In genomic region chr1:85836736-85837135, GRCh38 we compare ENCODE assay signal across 19 cellular contexts.
"Had no signal": no experiment of that assay in that cellular context is flagged by ENCODE, and none has a peak within 500 bp of the region (broad histone marks: within the 10 kb centered on the region; RNA-seq: fewer than 3 reads in every experiment).

No MANE protein-coding gene starts in this region.

- H3K27me3 ChIP-seq: esophagus muscularis mucosa, hepatocyte, ovary, stomach had no signal

- H3K4me3 Mint-ChIP-seq: naive thymus-derived CD4-positive, alpha-beta T cell; neural crest cell had no signal

- H2AFZ ChIP-seq: hepatocyte had no signal

- DNase-seq: effector memory CD4-positive, alpha-beta T cell; foreskin keratinocyte; head of caudate nucleus; kidney; mammary epithelial cell; naive thymus-derived CD4-positive, alpha-beta T cell; nucleus accumbens; ovary; right cardiac atrium; small intestine; stimulated activated CD4-positive, alpha-beta T cell treated with anti-CD3 and anti-CD28 coated beads, Interleukin-12 subunit alpha, Interleukin-12 subunit beta, amount 100 ng/mL, for 4 hours; stimulated activated naive CD4-positive, alpha-beta T cell; stomach; substantia nigra had no signal

- H3K9me3 ChIP-seq: esophagus muscularis mucosa, ovary, stomach, thoracic aorta had no signal

- H3K4me1 ChIP-seq: esophagus muscularis mucosa, foreskin keratinocyte, stomach had no signal

- H3K36me3 ChIP-seq: esophagus muscularis mucosa, ovary, stomach, thoracic aorta had no signal

- H3K4me1 Mint-ChIP-seq: naive thymus-derived CD4-positive, alpha-beta T cell; neural crest cell had no signal

- H3K27ac Mint-ChIP-seq: naive thymus-derived CD4-positive, alpha-beta T cell had no signal

- H3K4me2 ChIP-seq: hepatocyte had no signal

- H3K36me3 Mint-ChIP-seq: naive thymus-derived CD4-positive, alpha-beta T cell had no signal

- H3K9me3 Mint-ChIP-seq: neural crest cell had no signal

- ATAC-seq: foreskin keratinocyte; left lobe of liver; naive thymus-derived CD4-positive, alpha-beta T cell; right cardiac atrium had no signal

- H3K4me3 ChIP-seq: esophagus muscularis mucosa, hepatocyte, ovary, stomach, thoracic aorta had no signal

- H3K79me2 ChIP-seq: hepatocyte had no signal

- H3K27ac ChIP-seq: esophagus muscularis mucosa, foreskin keratinocyte, hepatocyte, ovary, stomach, thoracic aorta had no signal
